12 cellular contexts compared by ENCODE assay signal in genomic region chr6:72650081-72650745, GRCh38. TPM values are rescaled to one million over a fixed set of nuclear protein-coding genes. Genes with fewer than 3 reads are reported as not detected.
A peak's percentile ranks its signal among the peaks of the same experiment; 100 is the strongest.
DNase-seq lines count a peak whose midpoint lies in the region; ATAC-seq and TF ChIP-seq lines count a peak whose summit lies in the region.
"Had no signal": no experiment of that assay in that cellular context is flagged by ENCODE, and none has a peak within 500 bp of the region (broad histone marks: within the 10 kb centered on the region; RNA-seq: fewer than 3 reads in every experiment).

No MANE protein-coding gene starts in this region.

- no peak for TF ChIP-seq POLR2A in thyroid gland (IDR thresholded peaks at IDR 0.05)

- peak overlapping the region; percentile 67 for H3K27ac Mint-ChIP-seq in activated naive CD4-positive, alpha-beta T cell treated with anti-CD3 and anti-CD28 coated beads for 36 hours

- H3K27ac ChIP-seq in Panc1 (ENCODE audit: low read length) (peak overlapping the region; percentile 48; the same call in 1 of the 2 replicates), thyroid gland (peak overlapping the region in 2 of 3 donors; percentile 56 to 71)

- no TSS peak for BruUV-seq in Panc1 (replicated peaks; lab: Mats Ljungman, UMichigan)

- H3K4me1 ChIP-seq in Panc1 (ENCODE audit: control insufficient read depth, insufficient read depth, low read length) (peaks cover 26% of the 10 kb centered on the region; the same call in 1 of the 2 replicates), thyroid gland (peaks cover 21 to 35% of the 10 kb centered on the region in 2 donors)

- peaks cover 7% of the 10 kb centered on the region for H3K36me3 Mint-ChIP-seq in activated naive CD4-positive, alpha-beta T cell treated with anti-CD3 and anti-CD28 coated beads for 36 hours (ENCODE audit: low read depth)

- ATAC-seq in Panc1: no peak

- intact Hi-C loops in activated naive CD4-positive, alpha-beta T cell treated with anti-CD3 and anti-CD28 coated beads for 36 hours (cut with micrococcal nuclease): loop anchor here (2.0 kb wide), 2 partner anchors 91 to 99 kb away; no protein-coding TSS in a partner anchor
- intact Hi-C loops in Panc1 (cut with micrococcal nuclease; ENCODE audit: unreplicated experiment) (no loop called here), thyroid gland (cut with DNase I) (no loop called here)

- H3K9me3 Mint-ChIP-seq in activated naive CD4-positive, alpha-beta T cell treated with anti-CD3 and anti-CD28 coated beads for 36 hours: no peaks in the 10 kb centered on the region

- no peaks in the 10 kb centered on the region for H3K36me3 ChIP-seq in Panc1 (ENCODE audit: control insufficient read depth, insufficient read depth, low read length)
- no peaks in the 10 kb centered on the region for H3K36me3 ChIP-seq in thyroid gland

- H3K4me3 ChIP-seq in Panc1 (ENCODE audit: low read depth in 2 of 2, low read length in 2 of 2) (no peak overlapping the region), choroid plexus epithelial cell (ENCODE audit: low read depth, low read length) (no peak overlapping the region), thyroid gland (replicated peaks in 1 of 3) (no peak overlapping the region)

- DNase-seq in activated naive CD4-positive, alpha-beta T cell treated with anti-CD3 and anti-CD28 coated beads for 36 hours: no peak
- no peak for DNase-seq in activated naive CD4-positive, alpha-beta T cell treated with Interleukin-2 at 50 U/mL for 16 hours
- no peak for DNase-seq in Panc1 (ENCODE audit: low read depth, low spot score)
- peak; percentile 6 for DNase-seq in choroid plexus epithelial cell (ENCODE audit: low read depth)
- DNase-seq in thyroid gland: no peak
- no peak for DNase-seq in NCI-H1092 treated with DMSO at 0.1 percent for 48 hours (lab: John Stamatoyannopoulos, UW)
- DNase-seq in NK-92 (lab: John Stamatoyannopoulos, UW; ENCODE audit: unreplicated experiment): no peak
- DNase-seq in RKO (ENCODE audit: low spot score): no peak
- DNase-seq: cortex of kidney, MM.1S, naive B cell, NCI-H2171 treated with DMSO at 0.1 percent for 48 hours had no signal

- POLR2A ChIA-PET in Panc1 (lab: Charles Lee): no interaction called here

- WGBS in thyroid gland, 2 donors: 33 to 37% methylated on average over 2 of the region's 2 CpGs

- no peak overlapping the region for H3K4me3 Mint-ChIP-seq in activated naive CD4-positive, alpha-beta T cell treated with anti-CD3 and anti-CD28 coated beads for 36 hours

- H3K9me3 ChIP-seq in Panc1 (ENCODE audit: control insufficient read depth, insufficient read depth, low read depth, low read length) (no peaks in the 10 kb centered on the region), thyroid gland (no peaks in the 10 kb centered on the region)

- no peaks in the 10 kb centered on the region for H3K27me3 ChIP-seq in Panc1 (ENCODE audit: control insufficient read depth, insufficient read depth, low read length)
- no peaks in the 10 kb centered on the region for H3K27me3 ChIP-seq in thyroid gland

- H3K4me1 Mint-ChIP-seq in activated naive CD4-positive, alpha-beta T cell treated with anti-CD3 and anti-CD28 coated beads for 36 hours (ENCODE audit: low read depth): peaks cover 58% of the 10 kb centered on the region

- in situ Hi-C loops in Panc1 (cut with HindIII; ENCODE audit: low pct_unique_long_range_greater_than_20kb, low sequenced_read_pairs): loop anchor here (10.0 kb wide), 1 partner anchor 105 kb away; no protein-coding TSS in a partner anchor

- no peaks in the 10 kb centered on the region for H3K27me3 Mint-ChIP-seq in activated naive CD4-positive, alpha-beta T cell treated with anti-CD3 and anti-CD28 coated beads for 36 hours (ENCODE audit: low read depth)
- H3K27me3 Mint-ChIP-seq: naive B cell had no signal

- TF ChIP-seq CTCF in Panc1 (IDR thresholded peaks at IDR 0.05) (no peak), choroid plexus epithelial cell (conservative IDR thresholded peaks at IDR 0.05; ENCODE audit: low read depth, low read length) (no peak), thyroid gland (IDR thresholded peaks at IDR 0.05) (no peak)

- CTCF ChIA-PET in activated naive CD4-positive, alpha-beta T cell treated with anti-CD3 and anti-CD28 coated beads for 36 hours (lab: Charles Lee): interaction anchor here (0.6 to 1.6 kb wide), 4 partner anchors 14 to 47 kb away, joined by 3 to 4 read pairs (median 4); no protein-coding TSS in a partner anchor
- CTCF ChIA-PET in Panc1 (lab: Charles Lee): no interaction called here

RNA-seq across cellular contexts. Expression of gene KCNQ5, which starts 28.3 kb away (rescaled TPM):
- 10 to 100 TPM; 11.8 to 12.0 TPM for total RNA-seq in activated naive CD4-positive, alpha-beta T cell treated with anti-CD3 and anti-CD28 coated beads for 36 hours
- total RNA-seq in Panc1 (2021; ENCODE audit: unreplicated experiment): 9.4 TPM
- polyA plus RNA-seq in Panc1 (2012; ENCODE audit: insufficient read length): 4.7 TPM
- 10 to 100 TPM in 2 of 4 donors, 1 to 10 TPM in 2; 1.1 to 14.6 (median 9.0) TPM for total RNA-seq in thyroid gland
